Comparison of ENCODE assay signal across 8 cellular contexts in the genomic region with DNA sequence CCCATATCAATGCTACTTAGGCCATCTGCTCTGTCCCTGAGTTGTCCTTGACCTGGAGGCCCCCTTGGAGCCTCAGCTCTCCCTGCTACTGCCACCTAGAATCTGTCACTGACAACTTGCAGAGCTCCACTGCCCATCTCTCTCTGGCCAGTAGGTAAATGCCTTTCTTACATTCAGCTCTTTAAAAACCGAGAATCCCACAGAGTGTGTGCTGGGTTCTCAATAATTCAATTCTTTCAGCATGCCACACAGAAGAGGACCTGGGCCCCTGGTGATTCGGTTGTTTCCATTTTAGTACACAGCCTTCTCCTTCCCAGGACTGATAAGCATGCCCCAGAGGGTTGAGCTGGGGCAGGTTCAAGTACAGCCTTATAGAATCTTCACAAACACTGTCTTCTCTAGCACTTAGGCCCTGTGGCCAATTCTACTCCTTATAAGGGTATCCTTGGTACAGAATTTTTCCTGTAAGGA. TPM values are rescaled to one million over a fixed set of nuclear protein-coding genes. Genes with fewer than 3 reads are reported as not detected.
DNase-seq lines count a peak whose midpoint lies in the region; ATAC-seq and TF ChIP-seq lines count a peak whose summit lies in the region.

No MANE protein-coding gene starts in this region.

- no peaks in the 10 kb centered on the region for H3K27me3 ChIP-seq in body of pancreas
- H3K27me3 ChIP-seq in vagina = no peaks in the 10 kb centered on the region

- WGBS in body of pancreas, 2 donors = 67 to 83% methylated on average over 2 of the region's 2 CpGs

- peak overlapping the region; percentile 57 for H3K27ac Mint-ChIP-seq in stimulated activated naive CD8-positive, alpha-beta T cell treated with anti-CD3 and anti-CD28 coated beads, Interleukin-15, Interleukin-2, amounts not matched to agents 100 ng/mL and 50 ng/mL, for 24 hours
- H3K27ac Mint-ChIP-seq in mesothelial cell of epicardium = peak overlapping the region; percentile 100

- no peak for TF ChIP-seq CTCF in body of pancreas (IDR thresholded peaks at IDR 0.05)
- no peak for TF ChIP-seq CTCF in mesothelial cell of epicardium (IDR thresholded peaks at IDR 0.05; ENCODE audit: unreplicated experiment)
- TF ChIP-seq CTCF in vagina (IDR thresholded peaks at IDR 0.05) = no peak

- no peaks in the 10 kb centered on the region for H3K36me3 ChIP-seq in body of pancreas (replicated peaks in 1 of 2; ENCODE audit: insufficient read depth in 1 of 2, low read depth in 2 of 2)
- H3K36me3 ChIP-seq in vagina = no peaks in the 10 kb centered on the region

- no peak overlapping the region for H3K4me3 Mint-ChIP-seq in stimulated activated naive CD8-positive, alpha-beta T cell treated with anti-CD3 and anti-CD28 coated beads, Interleukin-15, Interleukin-2, amounts not matched to agents 100 ng/mL and 50 ng/mL, for 24 hours
- no peak overlapping the region for H3K4me3 Mint-ChIP-seq in mesothelial cell of epicardium

- no peaks in the 10 kb centered on the region for H3K36me3 Mint-ChIP-seq in stimulated activated naive CD8-positive, alpha-beta T cell treated with anti-CD3 and anti-CD28 coated beads, Interleukin-15, Interleukin-2, amounts not matched to agents 100 ng/mL and 50 ng/mL, for 24 hours (ENCODE audit: low read depth)
- H3K36me3 Mint-ChIP-seq in mesothelial cell of epicardium = no peaks in the 10 kb centered on the region

- no peaks in the 10 kb centered on the region for H3K27me3 Mint-ChIP-seq in stimulated activated naive CD8-positive, alpha-beta T cell treated with anti-CD3 and anti-CD28 coated beads, Interleukin-15, Interleukin-2, amounts not matched to agents 100 ng/mL and 50 ng/mL, for 24 hours
- no peaks in the 10 kb centered on the region for H3K27me3 Mint-ChIP-seq in mesothelial cell of epicardium (ENCODE audit: low read depth)

- intact Hi-C loops in body of pancreas (cut with DNase I) (no loop called here), vagina (cut with DNase I) (no loop called here)

- H3K4me1 ChIP-seq in body of pancreas (peaks cover 18% of the 10 kb centered on the region), vagina (peaks cover 18% of the 10 kb centered on the region)

- ATAC-seq in stimulated activated naive CD8-positive, alpha-beta T cell treated with anti-CD3 and anti-CD28 coated beads, Interleukin-15, Interleukin-2, amounts not matched to agents 100 U/mL and 50 U/mL, for 24 hours = no peak
- ATAC-seq in body of pancreas (no peak), GM19324 (IDR thresholded peaks at IDR 0.05; ENCODE audit: low FRiP score, unreplicated experiment) (no peak)

- peak overlapping the region; percentile 98 to 100 (median 98) for H3K27ac ChIP-seq in body of pancreas
- peak overlapping the region; percentile 21 for H3K27ac ChIP-seq in vagina

- no peak for DNase-seq in stimulated activated naive CD8-positive, alpha-beta T cell treated with anti-CD3 and anti-CD28 coated beads, Interleukin-15, Interleukin-2, amounts not matched to agents 100 U/mL and 50 U/mL, for 24 hours
- DNase-seq in body of pancreas (no peak), mesothelial cell of epicardium (ENCODE audit: low spot score in 2 of 2, unreplicated experiment in 2 of 2) (no peak), vagina (ENCODE audit: extremely low spot score in 2 of 2) (no peak), NCI-H2081 (lab: John Stamatoyannopoulos, UW) (no peak)
- DNase-seq in activated effector memory CD4-positive, alpha-beta T cell treated with anti-CD3 and anti-CD28 coated beads, Interleukin-2, amount 50 U/mL, for 16 hours = no peak

- H3K4me1 Mint-ChIP-seq in stimulated activated naive CD8-positive, alpha-beta T cell treated with anti-CD3 and anti-CD28 coated beads, Interleukin-15, Interleukin-2, amounts not matched to agents 100 ng/mL and 50 ng/mL, for 24 hours (ENCODE audit: low read depth) = peaks cover 40% of the 10 kb centered on the region
- peaks cover 31% of the 10 kb centered on the region for H3K4me1 Mint-ChIP-seq in mesothelial cell of epicardium

- no peaks in the 10 kb centered on the region for H3K9me3 Mint-ChIP-seq in stimulated activated naive CD8-positive, alpha-beta T cell treated with anti-CD3 and anti-CD28 coated beads, Interleukin-15, Interleukin-2, amounts not matched to agents 100 ng/mL and 50 ng/mL, for 24 hours
- H3K9me3 Mint-ChIP-seq in mesothelial cell of epicardium = no peaks in the 10 kb centered on the region

- no peak overlapping the region for H3K4me3 ChIP-seq in body of pancreas
- H3K4me3 ChIP-seq in vagina = no peak overlapping the region

- H3K9me3 ChIP-seq in body of pancreas = no peaks in the 10 kb centered on the region
- H3K9me3 ChIP-seq in vagina = no peaks in the 10 kb centered on the region

- TF ChIP-seq POLR2A in body of pancreas (IDR thresholded peaks at IDR 0.05) (no peak), vagina (IDR thresholded peaks at IDR 0.05) (no peak)

RNA-seq across cellular contexts. Expression of a gene that starts 22.0 kb away (rescaled TPM):
- total RNA-seq in body of pancreas (100 to 1,000 TPM in 1 of 2 donors, 10 to 100 TPM in 1; 54.0 to 167 TPM), mesothelial cell of epicardium (123 to 140 TPM (median 129 TPM) in 3 replicates), vagina (64.8 TPM)

RNA-seq across cellular contexts. Expression of a gene that starts 48.0 kb away (rescaled TPM):
- total RNA-seq in body of pancreas = 10 to 100 TPM; 25.4 to 35.9 TPM
- 59.2 to 64.5 TPM (median 63.5 TPM) in 3 replicates for total RNA-seq in mesothelial cell of epicardium
- 18.9 TPM for total RNA-seq in vagina
